ENCODE assay signal across 17 cellular contexts in the genomic region with DNA sequence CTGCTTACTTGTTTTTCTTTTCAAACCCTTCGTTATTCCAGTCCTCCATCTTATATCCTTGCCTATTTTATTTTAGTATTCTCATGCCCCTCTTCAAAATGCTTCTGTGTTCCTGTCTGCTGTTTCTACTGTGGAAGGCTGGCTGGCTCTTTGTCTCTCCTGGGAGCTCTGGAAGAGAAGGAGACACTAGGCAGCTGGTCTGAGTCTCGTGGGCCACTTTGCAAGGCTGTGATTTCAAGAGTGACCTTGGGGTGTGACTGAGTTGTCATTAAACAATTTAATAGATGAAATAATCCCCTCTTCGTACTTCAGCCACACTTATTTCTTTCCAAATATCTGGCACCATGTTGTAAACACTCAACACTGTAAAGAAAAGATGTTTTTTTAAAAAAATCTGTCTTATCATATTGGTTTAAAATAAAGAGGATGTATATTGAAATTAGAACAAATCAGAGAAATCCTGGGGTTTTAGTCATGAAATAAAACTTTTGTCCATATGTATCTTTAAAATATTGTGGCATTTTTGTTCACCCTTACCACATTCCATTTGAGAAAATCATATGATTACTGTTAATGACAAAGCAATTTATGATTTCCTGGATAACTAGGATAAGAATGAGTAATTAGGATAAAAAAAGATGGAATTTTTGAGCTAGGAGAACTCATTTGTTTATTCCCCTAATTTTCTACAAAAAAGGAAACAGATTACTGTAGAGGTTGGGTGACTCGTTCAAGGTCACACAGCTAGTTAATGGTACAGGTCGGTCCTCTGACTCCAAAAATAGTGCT.
DNase-seq lines count a peak whose midpoint lies in the region; ATAC-seq and TF ChIP-seq lines count a peak whose summit lies in the region.
"Had no signal": no experiment of that assay in that cellular context is flagged by ENCODE, and none has a peak within 500 bp of the region (broad histone marks: within the 10 kb centered on the region; RNA-seq: fewer than 3 reads in every experiment).

No MANE protein-coding gene starts in this region.

- CTCF ChIA-PET in AG04450 (lab: Charles Lee) = interaction anchor here (0.9 to 2.3 kb wide), 3 partner anchors 9 to 798 kb away, joined by 3 to 6 read pairs (median 4); no protein-coding TSS in a partner anchor
- CTCF ChIA-PET in mammary epithelial cell (lab: Charles Lee; ENCODE audit: low non-redundant PET) = interaction anchor here (0.6 kb wide), 1 partner anchor 826 kb away, joined by 3 read pairs; no protein-coding TSS in a partner anchor

- H3K27me3 ChIP-seq in AG04450 (ENCODE audit: control insufficient read depth, insufficient read depth, low read length) (no peaks in the 10 kb centered on the region), mammary epithelial cell (ENCODE audit: insufficient read depth, low read length) (no peaks in the 10 kb centered on the region), lower lobe of right lung (ENCODE audit: low read depth) (no peaks in the 10 kb centered on the region), tibial artery (no peaks in the 10 kb centered on the region)
- H3K27me3 ChIP-seq: ovary had no signal

- TF ChIP-seq CTCF in AG04450 (IDR thresholded peaks at IDR 0.05; ENCODE audit: low read depth, low read length) (no peak), mammary epithelial cell (conservative IDR thresholded peaks at IDR 0.05 in 1 of 2, IDR thresholded peaks at IDR 0.05 in 1 of 2; ENCODE audit: extremely low read depth in 1 of 2, insufficient read depth in 1 of 2, low read depth in 1 of 2, low read length in 2 of 2) (no peak), lower lobe of right lung (IDR thresholded peaks at IDR 0.05) (no peak), tibial artery (IDR thresholded peaks at IDR 0.05) (no peak)

- BruUV-seq in mammary epithelial cell (replicated peaks; lab: Mats Ljungman, UMichigan) = no TSS peak

- WGBS in mammary epithelial cell (ENCODE audit: low coverage, missing lambda C conversion rate) = 82% methylated on average over 5 of the region's 5 CpGs

- DNase-seq in AG04450 (ENCODE audit: low read depth, low spot score) (peak; percentile 18), HT1080 (ENCODE audit: low read depth) (peak; percentile 62), mammary epithelial cell (no peak), lower lobe of right lung (no peak), DMS114 treated with DMSO at 0.1 percent for 48 hours (lab: John Stamatoyannopoulos, UW; ENCODE audit: unreplicated experiment) (no peak), tibial artery (no peak)
- DNase-seq: activated CD4-positive, alpha-beta T cell treated with anti-CD3 and anti-CD28 coated beads for 1 hour; activated CD8-positive, alpha-beta memory T cell treated with anti-CD3 and anti-CD28 coated beads, Interleukin-2, amount 50 U/mL, for 48 hours; H9; NCI-H1694 treated with DMSO at 0.1 percent for 48 hours; NCI-H526 treated with DMSO at 0.1 percent for 48 hours; ovary; stimulated activated CD4-positive, alpha-beta T cell treated with anti-CD3 and anti-CD28 coated beads, Interleukin-12 subunit alpha, Interleukin-12 subunit beta, amount 100 ng/mL, for 4 hours; T-helper 1 cell had no signal

- no peak overlapping the region for H3K9ac ChIP-seq in mammary epithelial cell (ENCODE audit: insufficient read depth, low read length)

- H3K36me3 ChIP-seq in mammary epithelial cell (ENCODE audit: insufficient read depth, low read length) (no peaks in the 10 kb centered on the region), lower lobe of right lung (no peaks in the 10 kb centered on the region), tibial artery (no peaks in the 10 kb centered on the region)
- H3K36me3 ChIP-seq: ovary had no signal

- dilution Hi-C loops in mammary epithelial cell (cut with HindIII; ENCODE audit: low sequenced_read_pairs) = no loop called here

- H3K4me3 ChIP-seq in AG04450 (ENCODE audit: low read depth, low read length) = no peak overlapping the region; the same call in 1 of the 2 replicates
- no peak overlapping the region for H3K4me3 ChIP-seq in mammary epithelial cell (replicated peaks in 1 of 3; ENCODE audit: insufficient read depth in 1 of 3, low read depth in 2 of 3, low read length in 3 of 3)
- H3K4me3 ChIP-seq in lower lobe of right lung = no peak overlapping the region
- H3K4me3 ChIP-seq in tibial artery = no peak overlapping the region
- H3K4me3 ChIP-seq: ovary had no signal

- peak overlapping the region; percentile 22 for H2AFZ ChIP-seq in mammary epithelial cell (ENCODE audit: low read depth, low read length)

- H3K79me2 ChIP-seq in mammary epithelial cell (ENCODE audit: insufficient read depth, low read length) = no peaks in the 10 kb centered on the region

- no peaks in the 10 kb centered on the region for H4K20me1 ChIP-seq in mammary epithelial cell (ENCODE audit: insufficient read depth, low read length)

- in situ Hi-C loops in mammary epithelial cell (cut with MboI; ENCODE audit: low sequenced_read_pairs in 2 of 2) = loop anchor here in 1 of 2 donors (25.0 kb wide), 1 partner anchor 756 kb away; no protein-coding TSS in a partner anchor

- ATAC-seq in lower lobe of right lung (peak; percentile 9 to 41), HG02938 (IDR thresholded peaks at IDR 0.05; ENCODE audit: unreplicated experiment) (no peak), HG02678 (IDR thresholded peaks at IDR 0.05; ENCODE audit: unreplicated experiment) (no peak)
- ATAC-seq: activated naive CD4-positive, alpha-beta T cell treated with anti-CD3 and anti-CD28 coated beads, Interleukin-2, amount 50 U/mL, for 72 hours had no signal

- POLR2A ChIA-PET in AG04450 (lab: Yijun Ruan, JAX) = no interaction called here

- H3K4me2 ChIP-seq in mammary epithelial cell (ENCODE audit: insufficient read depth, low read depth, low read length) = no peak overlapping the region

- H3K9me3 ChIP-seq in AG04450 (ENCODE audit: control insufficient read depth, insufficient read depth, low read length) (peaks cover 7% of the 10 kb centered on the region), mammary epithelial cell (replicated peaks; ENCODE audit: insufficient read depth, low read length) (no peaks in the 10 kb centered on the region), lower lobe of right lung (no peaks in the 10 kb centered on the region), tibial artery (no peaks in the 10 kb centered on the region)
- H3K9me3 ChIP-seq: ovary had no signal

- intact Hi-C loops in mammary epithelial cell (cut with micrococcal nuclease) (no loop called here), lower lobe of right lung (cut with DNase I) (no loop called here), tibial artery (cut with DNase I; ENCODE audit: low total_unique reads) (no loop called here)

- peak overlapping the region; percentile 91 for H3K27ac ChIP-seq in AG04450 (ENCODE audit: low read depth, low read length)
- H3K27ac ChIP-seq in mammary epithelial cell (ENCODE audit: insufficient read depth, low read depth, low read length) = no peak overlapping the region
- H3K27ac ChIP-seq in lower lobe of right lung = no peak overlapping the region
- H3K27ac ChIP-seq in tibial artery = no peak overlapping the region
- H3K27ac ChIP-seq: ovary had no signal

- H3K4me1 ChIP-seq in mammary epithelial cell (ENCODE audit: insufficient read depth, low read length) = peaks cover 8% of the 10 kb centered on the region
- no peaks in the 10 kb centered on the region for H3K4me1 ChIP-seq in lower lobe of right lung
- no peaks in the 10 kb centered on the region for H3K4me1 ChIP-seq in tibial artery

Comparison
In these comparisons a context has a peak if more than half of its experiments do, and no peak if none do; other contexts are left out.
1. DNase-seq: peak in AG04450 (single experiment) and HT1080 (single experiment); none in mammary epithelial cell (single experiment), lower lobe of right lung (single experiment), DMS114 treated with DMSO at 0.1 percent for 48 hours (single experiment) and tibial artery (0 of 2).
2. ATAC-seq: peak in lower lobe of right lung (2 of 2); none in HG02938 (single experiment) and HG02678 (single experiment).